Comparison of ENCODE assay signal across 1 cellular context in the genomic region with DNA sequence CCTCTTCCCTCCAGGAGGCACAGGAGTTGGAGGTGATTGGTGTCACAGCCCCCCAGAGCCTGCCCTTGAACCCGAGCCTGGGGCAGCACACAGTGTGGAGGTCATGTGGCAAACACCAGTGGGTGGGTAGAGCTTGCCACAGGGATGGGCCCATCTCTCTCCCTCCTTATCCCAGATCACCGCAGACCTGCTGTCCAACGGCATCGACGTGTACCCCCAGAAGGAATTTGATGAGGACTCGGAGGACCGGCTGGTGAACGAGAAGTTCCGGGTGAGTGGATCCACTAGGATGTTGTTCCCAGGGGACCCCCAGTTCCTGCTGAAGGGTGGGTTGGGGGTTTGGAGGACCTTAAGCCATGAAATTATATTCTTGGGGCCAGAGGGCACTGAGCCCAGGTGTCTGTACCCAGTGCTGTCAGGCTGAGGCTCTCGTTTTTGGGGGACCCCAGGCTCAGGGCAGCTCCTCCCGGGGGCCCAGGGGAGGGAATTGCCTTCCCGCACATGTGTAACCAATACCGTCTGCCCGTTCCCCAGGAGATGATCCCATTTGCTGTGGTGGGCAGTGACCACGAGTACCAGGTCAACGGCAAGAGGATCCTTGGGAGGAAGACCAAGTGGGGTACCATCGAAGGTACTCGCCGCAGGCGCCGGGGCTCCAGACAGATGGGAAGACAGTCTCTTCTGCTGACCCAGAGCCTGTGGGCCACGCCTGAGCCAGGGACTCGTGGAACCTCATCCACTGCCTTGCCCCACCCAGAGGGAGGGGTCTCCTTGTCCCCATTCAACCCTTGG.
TF ChIP-seq lines count a peak whose summit lies in the region.

No MANE protein-coding gene starts in this region.

TF ChIP-seq in HepG2, 621 proteins besides CTCF, POLR2A, EP300 and RAD21 (continued from another document):
- TF ChIP-seq PRDM10 (CRISPR knock-in tag; IDR thresholded peaks at IDR 0.05; ENCODE audit: low read depth): no peak
